35 cellular contexts compared by ENCODE assay signal in genomic region chr13:91450913-91451312, GRCh38. TPM values are rescaled to one million over a fixed set of nuclear protein-coding genes. Genes with fewer than 3 reads are reported as not detected.
"Had no signal": no experiment of that assay in that cellular context is flagged by ENCODE, and none has a peak within 500 bp of the region (broad histone marks: within the 10 kb centered on the region; RNA-seq: fewer than 3 reads in every experiment).

No MANE protein-coding gene starts in this region.

- H3K9ac ChIP-seq: KMS-11 had no signal

- H3K36me3 ChIP-seq: MG63 had no signal

- DNase-seq: Karpas-422, Kasumi-1, MG63, MM.1S, MV-4-11, NCI-H1048, NCI-H1092, NCI-H1092 treated with DMSO at 0.1 percent for 48 hours, NCI-H1105, NCI-H1105 treated with DMSO at 0.1 percent for 48 hours, NCI-H1417, NCI-H1417 treated with DMSO at 0.1 percent for 48 hours, NCI-H1436, NCI-H1436 treated with DMSO at 0.1 percent for 48 hours, NCI-H146, NCI-H1694, NCI-H1694 treated with DMSO at 0.1 percent for 48 hours, NCI-H187, NCI-H187 treated with DMSO at 0.1 percent for 48 hours, NCI-H1930, NCI-H2029, NCI-H2029 treated with DMSO at 0.1 percent for 48 hours, NCI-H2081, NCI-H2081 treated with DMSO at 0.1 percent for 48 hours, NCI-H2107, NCI-H2171, NCI-H2171 treated with DMSO at 0.1 percent for 48 hours, NCI-H2227 treated with DMSO at 0.1 percent for 48 hours, NCI-H226, NCI-H345, NCI-H446, NCI-H446 treated with DMSO at 0.1 percent for 48 hours, NCI-H510A had no signal

- H3K4me2 ChIP-seq: KMS-11 had no signal

- H3K9me3 ChIP-seq: MG63 had no signal

- H3K27ac ChIP-seq: KMS-11 had no signal

- H3K4me3 ChIP-seq: MG63 had no signal

RNA-seq across cellular contexts. Expression of gene GPC5, which starts 52.5 kb away (rescaled TPM):
- total RNA-seq: MCF 10A had no signal
